8 cellular contexts compared by ENCODE assay signal in genomic region chr3:196639517-196640500, GRCh38. TPM values are rescaled to one million over a fixed set of nuclear protein-coding genes. Genes with fewer than 3 reads are reported as not detected.
DNase-seq lines count a peak whose midpoint lies in the region; ATAC-seq and TF ChIP-seq lines count a peak whose summit lies in the region.

TSS of gene NRROS (plus strand) at chr3:196639694. CDS start at chr3:196654540, 14,846 bp downstream.

- peak within 1 kb of the TSS; percentile 70 for H3K4me3 ChIP-seq in BE2C (ENCODE audit: low read depth, low read length)
- peak within 1 kb of the TSS; percentile 78 for H3K4me3 ChIP-seq in left ventricle myocardium inferior
- peak within 1 kb of the TSS; percentile 61 for H3K4me3 ChIP-seq in rectal smooth muscle tissue (ENCODE audit: low read length)

- H3K27ac ChIP-seq in left ventricle myocardium inferior (replicated peaks) (peak within 1 kb of the TSS; percentile 88), rectal smooth muscle tissue (ENCODE audit: low read depth, low read length) (no peak within 1 kb of the TSS)

- H3K36me3 ChIP-seq in BE2C (no peaks in the 10 kb centered on the region), left ventricle myocardium inferior (no peaks in the 10 kb centered on the region), rectal smooth muscle tissue (ENCODE audit: control insufficient read depth, insufficient read depth, low read length) (no peaks in the 10 kb centered on the region)

- H3K27me3 ChIP-seq in BE2C (no peaks in the 10 kb centered on the region), left ventricle myocardium inferior (ENCODE audit: low read depth) (peaks cover 17% of the 10 kb centered on the region), rectal smooth muscle tissue (ENCODE audit: control insufficient read depth, insufficient read depth, low read length) (no peaks in the 10 kb centered on the region)

- peak; percentile 56 for DNase-seq in BE2C
- DNase-seq in HuH-7.5 (ENCODE audit: low spot score), result peak; percentile 54
- peak; percentile 90 for DNase-seq in SKM-1 treated with dmso at 0.1 percent for 144 hours (lab: John Stamatoyannopoulos, UW; ENCODE audit: unreplicated experiment)
- peak; percentile 73 for DNase-seq in activated naive CD8-positive, alpha-beta T cell treated with anti-CD3 and anti-CD28 coated beads, Interleukin-2, amount 50 U/mL, for 24 hours
- DNase-seq in left ventricle myocardium inferior, result peak; percentile 74
- DNase-seq in NCI-H128 (lab: John Stamatoyannopoulos, UW; ENCODE audit: unreplicated experiment), result no peak

- H3K9me3 Mint-ChIP-seq in activated naive CD8-positive, alpha-beta T cell treated with anti-CD3 and anti-CD28 coated beads, Interleukin-2, amount 50 U/mL, for 24 hours, result no peaks in the 10 kb centered on the region

- peak within 1 kb of the TSS; percentile 88 for H3K27ac Mint-ChIP-seq in activated naive CD8-positive, alpha-beta T cell treated with anti-CD3 and anti-CD28 coated beads, Interleukin-2, amount 50 U/mL, for 24 hours

- no peaks in the 10 kb centered on the region for H3K27me3 Mint-ChIP-seq in activated naive CD8-positive, alpha-beta T cell treated with anti-CD3 and anti-CD28 coated beads, Interleukin-2, amount 50 U/mL, for 24 hours

- H3K36me3 Mint-ChIP-seq in activated naive CD8-positive, alpha-beta T cell treated with anti-CD3 and anti-CD28 coated beads, Interleukin-2, amount 50 U/mL, for 24 hours (ENCODE audit: low read depth), result peaks cover 20% of the 10 kb centered on the region

- ATAC-seq in GM19395 (IDR thresholded peaks at IDR 0.05; ENCODE audit: unreplicated experiment), result peak; percentile 46
- ATAC-seq in activated naive CD8-positive, alpha-beta T cell treated with anti-CD3 and anti-CD28 coated beads, Interleukin-2, amount 50 U/mL, for 24 hours, result peak; percentile 67

- no peaks in the 10 kb centered on the region for H3K4me1 ChIP-seq in BE2C
- H3K4me1 ChIP-seq in left ventricle myocardium inferior, result peaks cover 29% of the 10 kb centered on the region
- H3K4me1 ChIP-seq in rectal smooth muscle tissue (ENCODE audit: control insufficient read depth, insufficient read depth, low read length), result no peaks in the 10 kb centered on the region

- H3K4me3 Mint-ChIP-seq in activated naive CD8-positive, alpha-beta T cell treated with anti-CD3 and anti-CD28 coated beads, Interleukin-2, amount 50 U/mL, for 24 hours, result peak within 1 kb of the TSS; percentile 86

- H3K9me3 ChIP-seq in BE2C (no peaks in the 10 kb centered on the region), left ventricle myocardium inferior (replicated peaks) (no peaks in the 10 kb centered on the region)

- intact Hi-C loops in left ventricle myocardium inferior (cut with micrococcal nuclease), result no loop called here

- H3K4me1 Mint-ChIP-seq in activated naive CD8-positive, alpha-beta T cell treated with anti-CD3 and anti-CD28 coated beads, Interleukin-2, amount 50 U/mL, for 24 hours, result peaks cover 72% of the 10 kb centered on the region

- TF ChIP-seq CTCF in BE2C (IDR thresholded peaks at IDR 0.05; ENCODE audit: low read depth, low read length), result no peak
- no peak for TF ChIP-seq CTCF in left ventricle myocardium inferior (IDR thresholded peaks at IDR 0.05; ENCODE audit: borderline replicate concordance)

- peak within 1 kb of the TSS; percentile 1 for H3K9ac ChIP-seq in rectal smooth muscle tissue (ENCODE audit: low read length)

RNA-seq across cellular contexts. Expression of gene NRROS, which starts in this region (rescaled TPM):
- polyA plus RNA-seq in BE2C (2012; ENCODE audit: insufficient read depth, insufficient read length, low read depth), result 17.0 TPM
- 2.4 TPM for total RNA-seq in left ventricle myocardium inferior
